ENCODE assay signal across 18 cellular contexts in genomic region chr18:48886520-48887293, GRCh38.
A peak's percentile ranks its signal among the peaks of the same experiment; 100 is the strongest.
DNase-seq lines count a peak whose midpoint lies in the region; ATAC-seq and TF ChIP-seq lines count a peak whose summit lies in the region.
"Had no signal": no experiment of that assay in that cellular context is flagged by ENCODE, and none has a peak within 500 bp of the region (broad histone marks: within the 10 kb centered on the region; RNA-seq: fewer than 3 reads in every experiment).

No MANE protein-coding gene starts in this region.

- TF ChIP-seq POLR2A in prostate gland (IDR thresholded peaks at IDR 0.05) = no peak

- no peaks in the 10 kb centered on the region for H3K9me3 ChIP-seq in CD4-positive, alpha-beta memory T cell (ENCODE audit: control insufficient read depth in 1 of 2, low read length in 2 of 2)
- H3K9me3 ChIP-seq in prostate gland = no peaks in the 10 kb centered on the region
- no peaks in the 10 kb centered on the region for H3K9me3 ChIP-seq in PC-9 (ENCODE audit: insufficient read depth, low read depth)
- H3K9me3 ChIP-seq: BE2C had no signal

- H3F3A ChIP-seq in PC-9 (ENCODE audit: insufficient read depth, low read depth) = 0 out of 2 replicates have a peak, but pooled peaks cover 4% of the 10 kb centered on the region

- H3K36me3 ChIP-seq in CD4-positive, alpha-beta memory T cell (ENCODE audit: insufficient read depth, low read length) = no peaks in the 10 kb centered on the region
- H3K36me3 ChIP-seq in prostate gland (no peaks in the 10 kb centered on the region), PC-9 (ENCODE audit: low read depth) (no peaks in the 10 kb centered on the region)
- H3K36me3 ChIP-seq: BE2C had no signal

- no peaks in the 10 kb centered on the region for H3K79me2 ChIP-seq in PC-9 (ENCODE audit: low read depth)

- TF ChIP-seq CTCF in prostate gland (IDR thresholded peaks at IDR 0.05) (no peak), PC-9 (conservative IDR thresholded peaks at IDR 0.05) (no peak)

- POLR2A ChIA-PET in CD4-positive, alpha-beta memory T cell (lab: Charles Lee; ENCODE audit: partially characterized antibody) = no interaction called here
- POLR2A ChIA-PET in PC-9 (lab: Charles Lee; ENCODE audit: unreplicated experiment) = no interaction called here

- no peak overlapping the region for H2AFZ ChIP-seq in PC-9

- no peaks in the 10 kb centered on the region for H3K4me1 Mint-ChIP-seq in activated T-cell treated with anti-CD3 and anti-CD28 coated beads, Interleukin-2, amount 50 U/mL, for 72 hours (ENCODE audit: low read depth)
- H3K4me1 Mint-ChIP-seq in CD4-positive, alpha-beta memory T cell = peaks cover 2 to 6% (median 4%) of the 10 kb centered on the region in 4 donors
- peaks cover 49% of the 10 kb centered on the region for H3K4me1 Mint-ChIP-seq in dendritic cell treated with granulocyte-macrophage colony-stimulating factor and Interleukin-4, amounts not matched to agents 40 ng/mL and 50 ng/mL, for 4 days (ENCODE audit: low read depth)

- no TSS peak for BruUV-seq in PC-9 (replicated peaks; lab: Mats Ljungman, UMichigan)

- intact Hi-C loops in CD4-positive, alpha-beta memory T cell (cut with micrococcal nuclease) = no loop called here
- intact Hi-C loops in dendritic cell treated with granulocyte-macrophage colony-stimulating factor and Interleukin-4, amounts not matched to agents 40 ng/mL and 50 ng/mL, for 4 days (cut with micrococcal nuclease) = no loop called here
- intact Hi-C loops in posterior vena cava (cut with DNase I) = no loop called here
- intact Hi-C loops in prostate gland (cut with DNase I) = loop anchor here (5.0 kb wide), 2 partner anchors 41 to 59 kb away; no protein-coding TSS in a partner anchor
- intact Hi-C loops in PC-9 (cut with micrococcal nuclease; ENCODE audit: unreplicated experiment) = no loop called here

- 93% methylated on average over 8 of the region's 8 CpGs for WGBS in prostate gland

- H3K36me3 Mint-ChIP-seq in activated T-cell treated with anti-CD3 and anti-CD28 coated beads, Interleukin-2, amount 50 U/mL, for 72 hours (ENCODE audit: insufficient read depth in 2 of 2) = no peaks in the 10 kb centered on the region
- H3K36me3 Mint-ChIP-seq in CD4-positive, alpha-beta memory T cell = no peaks in the 10 kb centered on the region
- no peaks in the 10 kb centered on the region for H3K36me3 Mint-ChIP-seq in dendritic cell treated with granulocyte-macrophage colony-stimulating factor and Interleukin-4, amounts not matched to agents 40 ng/mL and 50 ng/mL, for 4 days (ENCODE audit: low read depth)
- H3K36me3 Mint-ChIP-seq: CD8-positive, alpha-beta T cell had no signal

- H3K27ac Mint-ChIP-seq in activated T-cell treated with anti-CD3 and anti-CD28 coated beads, Interleukin-2, amount 50 U/mL, for 72 hours = peak overlapping the region; percentile 30
- peak overlapping the region in 4 of 7 donors; percentile 9 to 64 (median 45) for H3K27ac Mint-ChIP-seq in CD4-positive, alpha-beta memory T cell
- H3K27ac Mint-ChIP-seq in dendritic cell treated with granulocyte-macrophage colony-stimulating factor and Interleukin-4, amounts not matched to agents 40 ng/mL and 50 ng/mL, for 4 days = peak overlapping the region; percentile 60
- H3K27ac Mint-ChIP-seq: CD8-positive, alpha-beta T cell had no signal

- no peaks in the 10 kb centered on the region for H4K20me1 ChIP-seq in PC-9 (ENCODE audit: insufficient read depth)

- H3K27ac ChIP-seq in CD4-positive, alpha-beta memory T cell (ENCODE audit: low read depth, low read length) = no peak overlapping the region
- H3K27ac ChIP-seq in prostate gland (no peak overlapping the region), PC-9 (no peak overlapping the region)

- no peak overlapping the region for H3K4me3 Mint-ChIP-seq in activated T-cell treated with anti-CD3 and anti-CD28 coated beads, Interleukin-2, amount 50 U/mL, for 72 hours
- no peak overlapping the region for H3K4me3 Mint-ChIP-seq in CD4-positive, alpha-beta memory T cell
- no peak overlapping the region for H3K4me3 Mint-ChIP-seq in dendritic cell treated with granulocyte-macrophage colony-stimulating factor and Interleukin-4, amounts not matched to agents 40 ng/mL and 50 ng/mL, for 4 days
- H3K4me3 Mint-ChIP-seq: CD8-positive, alpha-beta T cell had no signal

- no peak overlapping the region for H3K4me3 ChIP-seq in CD4-positive, alpha-beta memory T cell (ENCODE audit: low read length in 2 of 2)
- H3K4me3 ChIP-seq in prostate gland (no peak overlapping the region), PC-9 (no peak overlapping the region)

- no peaks in the 10 kb centered on the region for H3K4me1 ChIP-seq in CD4-positive, alpha-beta memory T cell (ENCODE audit: insufficient read depth, low read length)
- H3K4me1 ChIP-seq in prostate gland (replicated peaks) (peaks cover 4% of the 10 kb centered on the region), PC-9 (replicated peaks; ENCODE audit: insufficient read depth) (no peaks in the 10 kb centered on the region)
- H3K4me1 ChIP-seq: BE2C had no signal

- DNase-seq in activated T-cell treated with anti-CD3 and anti-CD28 coated beads, Interleukin-2, amount 50 U/mL, for 72 hours = no peak
- DNase-seq in activated T-cell treated with anti-CD3 and anti-CD28 coated beads, Interleukin-2, amount 50 U/mL, for 48 hours = no peak
- no peak for DNase-seq in CD4-positive, alpha-beta memory T cell
- DNase-seq in posterior vena cava (ENCODE audit: low spot score) (peak; percentile 44), prostate gland (ENCODE audit: low spot score) (no peak), PC-9 (no peak)
- DNase-seq: 8988T; BE2C; CD8-positive, alpha-beta T cell; DMS79 treated with DMSO at 0.1 percent for 48 hours; HCEC 1CT; NCI-H1105 treated with DMSO at 0.1 percent for 48 hours; NCI-H187; NCI-H226; NCI-H524 treated with DMSO at 0.1 percent for 48 hours had no signal

- CTCF ChIA-PET in CD4-positive, alpha-beta memory T cell (lab: Charles Lee; ENCODE audit: partially characterized antibody) = no interaction called here
- CTCF ChIA-PET in PC-9 (lab: Charles Lee) = no interaction called here

- no peak for ATAC-seq in activated T-cell treated with anti-CD3 and anti-CD28 coated beads, Interleukin-2, amount 50 U/mL, for 72 hours (replicated peaks in 1 of 2)
- ATAC-seq in GM19395 (IDR thresholded peaks at IDR 0.05; ENCODE audit: unreplicated experiment) = no peak
- ATAC-seq: CD8-positive, alpha-beta T cell; Panc1 had no signal

- no peaks in the 10 kb centered on the region for H3K9me3 Mint-ChIP-seq in activated T-cell treated with anti-CD3 and anti-CD28 coated beads, Interleukin-2, amount 50 U/mL, for 72 hours
- H3K9me3 Mint-ChIP-seq in CD4-positive, alpha-beta memory T cell = peaks cover 0 to 1% (median 0%) of the 10 kb centered on the region in 8 donors
- H3K9me3 Mint-ChIP-seq in dendritic cell treated with granulocyte-macrophage colony-stimulating factor and Interleukin-4, amounts not matched to agents 40 ng/mL and 50 ng/mL, for 4 days = no peaks in the 10 kb centered on the region
- H3K9me3 Mint-ChIP-seq: CD8-positive, alpha-beta T cell had no signal

- no peak overlapping the region for H3K4me2 ChIP-seq in PC-9

- H3K27me3 ChIP-seq in CD4-positive, alpha-beta memory T cell (ENCODE audit: insufficient read depth, low read length) = no peaks in the 10 kb centered on the region
- H3K27me3 ChIP-seq in prostate gland (replicated peaks; ENCODE audit: insufficient read depth) (no peaks in the 10 kb centered on the region), PC-9 (ENCODE audit: insufficient read depth, low read depth) (no peaks in the 10 kb centered on the region)
- H3K27me3 ChIP-seq: BE2C had no signal

- H3K9me2 ChIP-seq in PC-9 (ENCODE audit: insufficient read depth) = no peaks in the 10 kb centered on the region

- H3K27me3 Mint-ChIP-seq in activated T-cell treated with anti-CD3 and anti-CD28 coated beads, Interleukin-2, amount 50 U/mL, for 72 hours (ENCODE audit: low read depth) = peaks cover 7% of the 10 kb centered on the region
- H3K27me3 Mint-ChIP-seq in CD4-positive, alpha-beta memory T cell = no peaks in the 10 kb centered on the region
- H3K27me3 Mint-ChIP-seq in dendritic cell treated with granulocyte-macrophage colony-stimulating factor and Interleukin-4, amounts not matched to agents 40 ng/mL and 50 ng/mL, for 4 days = peaks cover 13% of the 10 kb centered on the region
